ENCODE assay signal across 18 cellular contexts in genomic region chr1:167122121-167122480, GRCh38. TPM values are rescaled to one million over a fixed set of nuclear protein-coding genes. Genes with fewer than 3 reads are reported as not detected.
A peak's percentile ranks its signal among the peaks of the same experiment; 100 is the strongest.
DNase-seq lines count a peak whose midpoint lies in the region; ATAC-seq, FAIRE-seq and TF ChIP-seq lines count a peak whose summit lies in the region.
"Had no signal": no experiment of that assay in that cellular context is flagged by ENCODE, and none has a peak within 500 bp of the region (broad histone marks: within the 10 kb centered on the region; RNA-seq: fewer than 3 reads in every experiment).

No MANE protein-coding gene starts in this region.

- TF ChIP-seq RAD21 in SK-N-SH (IDR thresholded peaks at IDR 0.05; ENCODE audit: low read length), result no peak
- TF ChIP-seq RAD21 in H1 (IDR thresholded peaks at IDR 0.05 in 1 of 2, conservative IDR thresholded peaks at IDR 0.05 in 1 of 2; ENCODE audit: low read depth in 2 of 2, low read length in 2 of 2), result no peak

- peaks cover 4% of the 10 kb centered on the region for H3K36me3 Mint-ChIP-seq in nephron progenitor cell (ENCODE audit: low read depth)
- H3K36me3 Mint-ChIP-seq: activated CD8-positive, alpha-beta memory T cell treated with anti-CD3 and anti-CD28 coated beads, Interleukin-2, amount 10 ng/mL, durations not matched to agents 7 days and 5 days had no signal

- H3K79me1 ChIP-seq in H1 (ENCODE audit: low read depth, low read length), result no peaks in the 10 kb centered on the region

- H3F3A ChIP-seq in SK-N-SH (replicated peaks; ENCODE audit: insufficient read depth), result no peaks in the 10 kb centered on the region
- no peaks in the 10 kb centered on the region for H3F3A ChIP-seq in Loucy (ENCODE audit: low read depth)

- intact Hi-C loops in esophagus squamous epithelium (cut with DNase I), result no loop called here

- H2AFZ ChIP-seq in SK-N-SH (ENCODE audit: low read depth), result no peak overlapping the region
- H2AFZ ChIP-seq in Loucy (ENCODE audit: low read length), result 0 out of 2 replicates have a peak overlapping the region, but pooled peaks have one; percentile 8
- H2AFZ ChIP-seq in H1 (ENCODE audit: low read length), result 0 out of 2 replicates have a peak overlapping the region, but pooled peaks have one; percentile 95

- peaks cover 7% of the 10 kb centered on the region for H3K23me2 ChIP-seq in H1 (ENCODE audit: low read depth, low read length)

- no peak overlapping the region for H3K4ac ChIP-seq in H1 (replicated peaks; ENCODE audit: insufficient read length, low read depth, low read length)

- H3K23ac ChIP-seq in H1 (ENCODE audit: insufficient read length), result no peak overlapping the region

- H4K8ac ChIP-seq in H1 (ENCODE audit: extremely low read depth, insufficient read depth, low read length), result no peak overlapping the region

- H2BK20ac ChIP-seq in H1 (ENCODE audit: low read length), result 0 out of 2 replicates have a peak overlapping the region, but pooled peaks have one; percentile 52

- H3K9me3 ChIP-seq in SK-N-SH, result no peaks in the 10 kb centered on the region
- no peaks in the 10 kb centered on the region for H3K9me3 ChIP-seq in Loucy (ENCODE audit: insufficient read depth, low read depth, low read length)
- no peaks in the 10 kb centered on the region for H3K9me3 ChIP-seq in H1 (ENCODE audit: insufficient read depth in 2 of 2, low read depth in 1 of 2, low read length in 1 of 2)
- H3K9me3 ChIP-seq in esophagus squamous epithelium, result no peaks in the 10 kb centered on the region

- H3K9me2 ChIP-seq in SK-N-SH, result no peaks in the 10 kb centered on the region
- H3K9me2 ChIP-seq in Loucy (replicated peaks; ENCODE audit: low read depth, low read length), result no peaks in the 10 kb centered on the region

- no peak overlapping the region for H3K18ac ChIP-seq in H1 (ENCODE audit: extremely low read depth, low read length)

- H3K4me2 ChIP-seq in SK-N-SH (no peak overlapping the region), Loucy (ENCODE audit: low read depth, low read length, poor library complexity, severe bottlenecking) (no peak overlapping the region), H1 (ENCODE audit: insufficient read depth in 1 of 2, low read depth in 2 of 2, low read length in 2 of 2) (peak overlapping the region; percentile 79 to 81)

- H3K9me3 Mint-ChIP-seq in nephron progenitor cell, result no peaks in the 10 kb centered on the region
- H3K9me3 Mint-ChIP-seq: CD4-positive, alpha-beta T cell had no signal

- POLR2A ChIA-PET in SK-N-SH (lab: Yijun Ruan, JAX), result interaction anchor here (0.7 kb wide), 1 partner anchor 283 kb away, joined by 3 read pairs; the partner anchor contains the start of gene POGK
- POLR2A ChIA-PET in H1 (lab: Charles Lee; ENCODE audit: partially characterized antibody), result interaction anchor here (0.6 to 1.3 kb wide), 2 partner anchors 20 to 44 kb away, joined by 3 to 4 read pairs; no protein-coding TSS in a partner anchor

- no peak overlapping the region for H3K27ac Mint-ChIP-seq in nephron progenitor cell
- H3K27ac Mint-ChIP-seq: activated CD8-positive, alpha-beta memory T cell treated with anti-CD3 and anti-CD28 coated beads, Interleukin-2, amount 10 ng/mL, durations not matched to agents 7 days and 5 days; CD4-positive, alpha-beta T cell had no signal

- H3K27me3 ChIP-seq in SK-N-SH (ENCODE audit: insufficient read depth) (peaks cover 5% of the 10 kb centered on the region; the same call in 1 of the 2 replicates), Loucy (ENCODE audit: insufficient read depth, low read length, poor library complexity, severe bottlenecking) (no peaks in the 10 kb centered on the region), H1 (replicated peaks in 1 of 4; ENCODE audit: control insufficient read depth in 3 of 4, extremely low read depth in 1 of 4, insufficient read depth in 3 of 4, low read length in 3 of 4) (no peaks in the 10 kb centered on the region; a peak in 2 of 7 replicates), esophagus squamous epithelium (peaks cover 0 to 44% (median 0%) of the 10 kb centered on the region in 4 donors)

- DNase-seq in SK-N-SH (no peak), H1 (ENCODE audit: low read depth in 1 of 2, low spot score in 2 of 2) (no peak), nephron progenitor cell (no peak), HUDEP-2 (lab: John Stamatoyannopoulos, UW; ENCODE audit: unreplicated experiment in 76 of 76) (no peak), esophagus squamous epithelium (lab: John Stamatoyannopoulos, UW) (no peak)
- DNase-seq: GOT3, NCI-H2029, SW 1271 had no signal

- H3K4me1 ChIP-seq in SK-N-SH (ENCODE audit: control insufficient read depth in 1 of 2, insufficient read depth in 2 of 2, low read depth in 1 of 2, low read length in 1 of 2), result peaks cover 0 to 7% of the 10 kb centered on the region in 2 experiments; a peak in 2 of 4 replicates
- peaks cover 8% of the 10 kb centered on the region for H3K4me1 ChIP-seq in Loucy (ENCODE audit: insufficient read depth, low read length, poor library complexity, severe bottlenecking)
- H3K4me1 ChIP-seq in H1 (replicated peaks in 1 of 4; ENCODE audit: control insufficient read depth in 3 of 4, insufficient read depth in 4 of 4, low read length in 3 of 4), result peaks cover 0 to 11% (median 3%) of the 10 kb centered on the region in 4 experiments; a peak in 5 of 7 replicates
- H3K4me1 ChIP-seq in esophagus squamous epithelium, result peaks cover 6 to 14% (median 9%) of the 10 kb centered on the region in 3 donors

- H3K36me3 ChIP-seq in SK-N-SH (replicated peaks in 1 of 2; ENCODE audit: control insufficient read depth in 1 of 2, insufficient read depth in 2 of 2, low read length in 1 of 2) (no peaks in the 10 kb centered on the region), Loucy (ENCODE audit: insufficient read depth, low read length) (no peaks in the 10 kb centered on the region), H1 (ENCODE audit: control insufficient read depth in 2 of 4, insufficient read depth in 4 of 4, low read length in 3 of 4) (no peaks in the 10 kb centered on the region), esophagus squamous epithelium (no peaks in the 10 kb centered on the region)

- CTCF ChIA-PET in SK-N-SH (lab: Yijun Ruan, JAX) (interaction anchor here (0.6 to 1.3 kb wide), 2 partner anchors 63 to 146 kb away, joined by 3 read pairs; no protein-coding TSS in a partner anchor), H1 (lab: Charles Lee; ENCODE audit: partially characterized antibody) (interaction anchor here (0.8 to 8.0 kb wide), 14 partner anchors 10 to 212 kb away, joined by 3 to 81 read pairs (median 4); partner anchors contain the start of gene STYXL2)

- 0 out of 2 replicates have a peak overlapping the region, but pooled peaks have one; percentile 55 for H2AK5ac ChIP-seq in H1 (ENCODE audit: low read depth, low read length)

- H4K91ac ChIP-seq in H1 (replicated peaks; ENCODE audit: insufficient read length, low read length), result peak overlapping the region; percentile 41

- peak overlapping the region; percentile 85 for H3K4me3 Mint-ChIP-seq in nephron progenitor cell

- H3K27ac ChIP-seq in SK-N-SH (ENCODE audit: low read depth in 2 of 2, low read length in 1 of 2) (no peak overlapping the region), H1 (ENCODE audit: low read depth, low read length) (no peak overlapping the region), esophagus squamous epithelium (no peak overlapping the region)

- no peak overlapping the region for H3K14ac ChIP-seq in H1 (ENCODE audit: insufficient read length)

- no peak for TF ChIP-seq EP300 in SK-N-SH (IDR thresholded peaks at IDR 0.05; ENCODE audit: borderline replicate concordance in 1 of 2, low read depth in 1 of 2, low read length in 1 of 2)
- no peak for TF ChIP-seq EP300 in H1 (IDR thresholded peaks at IDR 0.05; ENCODE audit: borderline replicate concordance in 1 of 2, low read depth in 2 of 2, low read length in 2 of 2)

- H4K20me1 ChIP-seq in SK-N-SH (ENCODE audit: insufficient read depth), result no peaks in the 10 kb centered on the region
- H4K20me1 ChIP-seq in Loucy (ENCODE audit: insufficient read depth, low read length, poor library complexity, severe bottlenecking), result no peaks in the 10 kb centered on the region
- no peaks in the 10 kb centered on the region for H4K20me1 ChIP-seq in H1 (replicated peaks in 1 of 2; ENCODE audit: control insufficient read depth in 1 of 2, insufficient read depth in 2 of 2, low read length in 2 of 2)

- WGBS in SK-N-SH (ENCODE audit: low lambda C conversion rate), result 85% methylated on average over 5 of the region's 5 CpGs
- 64% methylated on average over 5 of the region's 5 CpGs; no CpG with 5 or more reads in 1 of the 2 experiments for WGBS in H1 (ENCODE audit: extremely low coverage in 1 of 2, insufficient coverage in 1 of 2, insufficient read length in 1 of 2, insufficient replicate concordance in 2 of 2, low coverage in 1 of 2, low lambda C conversion rate in 2 of 2, missing lambda C conversion rate in 1 of 2), 2 experiments
- WGBS in esophagus squamous epithelium, 2 donors, result 65 to 84% methylated on average over 5 of the region's 5 CpGs

- TF ChIP-seq POLR2A in H1 (IDR thresholded peaks at IDR 0.05; ENCODE audit: control extremely low read depth in 1 of 2, low read depth in 2 of 2, low read length in 2 of 2) (no peak), esophagus squamous epithelium (IDR thresholded peaks at IDR 0.05) (no peak)

- no peak for FAIRE-seq in H1 (lab: Jason Lieb, UNC)
- FAIRE-seq: endometrium, RCC 7860 had no signal

- ATAC-seq in SK-N-SH treated with all-trans-retinoic acid at 6 μM for 48 hours (peak; percentile 15; the same call in 2 of the 3 replicates), GM18909 (IDR thresholded peaks at IDR 0.05; ENCODE audit: poor library complexity, unreplicated experiment) (no peak)

- no peak overlapping the region for H3K56ac ChIP-seq in H1 (replicated peaks; ENCODE audit: insufficient read length, low read depth, low read length)

- H3K4me1 Mint-ChIP-seq in nephron progenitor cell, result peaks cover 27% of the 10 kb centered on the region

- TF ChIP-seq CTCF in SK-N-SH (IDR thresholded peaks at IDR 0.05), result no peak
- no peak for TF ChIP-seq CTCF in Loucy (conservative IDR thresholded peaks at IDR 0.05; ENCODE audit: low read length)
- TF ChIP-seq CTCF in H1 (IDR thresholded peaks at IDR 0.05; ENCODE audit: control extremely low read depth in 1 of 3, insufficient read depth in 1 of 3, low read depth in 1 of 3, low read length in 3 of 3), result no peak
- no peak for TF ChIP-seq CTCF in nephron progenitor cell (IDR thresholded peaks at IDR 0.05)
- no peak for TF ChIP-seq CTCF in esophagus squamous epithelium (IDR thresholded peaks at IDR 0.05)

- H3K27me3 Mint-ChIP-seq in nephron progenitor cell (ENCODE audit: low read depth, poor library complexity), result peaks cover 28% of the 10 kb centered on the region

- H3K9ac ChIP-seq in SK-N-SH (no peak overlapping the region), Loucy (ENCODE audit: low read depth, low read length, poor library complexity, severe bottlenecking) (no peak overlapping the region), H1 (replicated peaks in 1 of 4; ENCODE audit: extremely low read depth in 1 of 4, low read depth in 3 of 4, low read length in 3 of 4) (no peak overlapping the region)

- 0 out of 2 replicates have a peak overlapping the region, but pooled peaks have one; percentile 60 for H2BK12ac ChIP-seq in H1 (ENCODE audit: low read depth, low read length)

- H3K4me3 ChIP-seq in SK-N-SH (ENCODE audit: low read depth in 2 of 2, low read length in 1 of 2) (no peak overlapping the region), Loucy (ENCODE audit: low read length, poor library complexity, severe bottlenecking) (no peak overlapping the region), H1 (ENCODE audit: extremely low read depth in 1 of 4, insufficient read depth in 2 of 4, low read depth in 3 of 4, low read length in 4 of 4) (peak overlapping the region in 2 of 4 experiments; percentile 53 to 60; a peak in 3 of 8 replicates), esophagus squamous epithelium (no peak overlapping the region)
- H3K4me3 ChIP-seq: lung had no signal

- H3K79me2 ChIP-seq in SK-N-SH (ENCODE audit: insufficient read depth) (no peaks in the 10 kb centered on the region), Loucy (ENCODE audit: insufficient read depth, low read length) (no peaks in the 10 kb centered on the region), H1 (ENCODE audit: control insufficient read depth in 1 of 2, insufficient read depth in 2 of 2, low read length in 2 of 2) (no peaks in the 10 kb centered on the region)

- peak overlapping the region; percentile 10 for H2BK120ac ChIP-seq in H1 (replicated peaks; ENCODE audit: low read depth, low read length)

- no peak overlapping the region for H4K5ac ChIP-seq in H1 (ENCODE audit: insufficient read length, low read depth, low read length)

- H2BK5ac ChIP-seq in H1 (ENCODE audit: low read depth, low read length), result no peak overlapping the region

- no peak overlapping the region for H2BK15ac ChIP-seq in H1 (ENCODE audit: low read length)

RNA-seq across cellular contexts. Expression of gene STYXL2, which starts 28.2 kb away (rescaled TPM):
- polyA plus RNA-seq in SK-N-SH (2012; rRNA removed) (not detected in 2 replicates), H1 (2011; rRNA removed) (0.09 and 0.14 TPM in 2 replicates)
- not detected in 2 replicates for polyA plus RNA-seq in SK-N-SH (2012; cell fraction: cytosol; rRNA removed)
- polyA plus RNA-seq in SK-N-SH (2012; cell fraction: nucleus; rRNA removed), result not detected in 2 replicates
- total RNA-seq in H1 (2021; fragmentation: NEBNext Ultra II Directional; extraction: Animal tissue kit (Norgen Biotek cat#: 25700)), result 0.22 and 0.34 TPM in 2 replicates
- polyA plus RNA-seq in H1 (2011; cell fraction: cytosol; rRNA removed), result 0.18 TPM
- polyA plus RNA-seq in H1 (2011; cell fraction: nucleus; rRNA removed), result 0.26 TPM
- 0.37 to 0.55 TPM (median 0.52 TPM) in 4 replicates for polyA plus RNA-seq in H1 (2012, experiment 1 of 2)
- polyA plus RNA-seq in H1 (2012, experiment 2 of 2), result 0.04 TPM
- 0.10 TPM for polyA plus RNA-seq in H1 (2013, experiment 1 of 2)
- 0.11 TPM for polyA plus RNA-seq in H1 (2013, experiment 2 of 2)
- polyA minus RNA-seq in H1 (2011; rRNA and poly(A)+ RNA removed), result 0.15 and 0.47 TPM in 2 replicates
- 1.1 TPM for polyA minus RNA-seq in H1 (2011; cell fraction: cytosol; rRNA and poly(A)+ RNA removed)
- polyA minus RNA-seq in H1 (2011; cell fraction: nucleus; rRNA and poly(A)+ RNA removed), result 0.10 TPM
- total RNA-seq in esophagus squamous epithelium, result under 1 TPM in 1 of 4 donors, not detected in 3; under 0.01 TPM
- total RNA-seq: A172; activated CD8-positive, alpha-beta memory T cell treated with anti-CD3 and anti-CD28 coated beads, Interleukin-2, amount 10 ng/mL, durations not matched to agents 7 days and 5 days; CD4-positive, alpha-beta T cell had no signal

RNA-seq across cellular contexts. Expression of gene GPA33, which starts 31.9 kb away (rescaled TPM):
- polyA plus RNA-seq in SK-N-SH (2012; rRNA removed) (not detected in 2 replicates), H1 (2011; rRNA removed) (0.67 and 0.74 TPM in 2 replicates)
- polyA plus RNA-seq in SK-N-SH (2012; cell fraction: cytosol; rRNA removed), result not detected in 2 replicates
- not detected in 2 replicates for polyA plus RNA-seq in SK-N-SH (2012; cell fraction: nucleus; rRNA removed)
- total RNA-seq in H1 (2021; fragmentation: NEBNext Ultra II Directional; extraction: Animal tissue kit (Norgen Biotek cat#: 25700)), result 0.11 and 0.19 TPM in 2 replicates
- polyA plus RNA-seq in H1 (2011; cell fraction: cytosol; rRNA removed), result 0.61 TPM
- 1.5 TPM for polyA plus RNA-seq in H1 (2011; cell fraction: nucleus; rRNA removed)
- polyA plus RNA-seq in H1 (2012, experiment 1 of 2), result 0.29 to 0.38 TPM (median 0.34 TPM) in 4 replicates
- polyA plus RNA-seq in H1 (2012, experiment 2 of 2), result 0.35 TPM
- polyA plus RNA-seq in H1 (2013, experiment 1 of 2), result 0.22 TPM
- polyA plus RNA-seq in H1 (2013, experiment 2 of 2), result 0.28 TPM
- polyA minus RNA-seq in H1 (2011; rRNA and poly(A)+ RNA removed), result 0.28 and 0.85 TPM in 2 replicates
- 2.0 TPM for polyA minus RNA-seq in H1 (2011; cell fraction: cytosol; rRNA and poly(A)+ RNA removed)
- 0.80 TPM for polyA minus RNA-seq in H1 (2011; cell fraction: nucleus; rRNA and poly(A)+ RNA removed)
- not detected for total RNA-seq in esophagus squamous epithelium
- total RNA-seq: A172, occipital lobe had no signal

Comparison
In these comparisons a context has a peak if more than half of its experiments do, and no peak if none do; other contexts are left out.
1. H3K4me2 ChIP-seq: peak in H1 (2 of 2); none in SK-N-SH (single experiment) and Loucy (single experiment).